18 cellular contexts compared by ENCODE assay signal in genomic region chr10:124100124-124100523, GRCh38. TPM values are rescaled to one million over a fixed set of nuclear protein-coding genes. Genes with fewer than 3 reads are reported as not detected.
DNase-seq lines count a peak whose midpoint lies in the region; ATAC-seq and TF ChIP-seq lines count a peak whose summit lies in the region.
"Had no signal": no experiment of that assay in that cellular context is flagged by ENCODE, and none has a peak within 500 bp of the region (broad histone marks: within the 10 kb centered on the region; RNA-seq: fewer than 3 reads in every experiment).

No MANE protein-coding gene starts in this region.

- no peak overlapping the region for H4K91ac ChIP-seq in trophoblast cell (ENCODE audit: low read depth, low read length)

- H2AK5ac ChIP-seq in trophoblast cell (ENCODE audit: low read length) = no peak overlapping the region

- H3K79me2 ChIP-seq in OCI-LY3 (ENCODE audit: low read length) (no peaks in the 10 kb centered on the region), osteoblast (ENCODE audit: insufficient read depth, low read length) (no peaks in the 10 kb centered on the region), trophoblast cell (ENCODE audit: control insufficient read depth, insufficient read depth, low read length, poor library complexity) (no peaks in the 10 kb centered on the region)

- H3K4me2 ChIP-seq in OCI-LY3 (ENCODE audit: low read length) (peak overlapping the region; percentile 75), osteoblast (ENCODE audit: insufficient read depth, low read length) (no peak overlapping the region), trophoblast cell (ENCODE audit: low read length) (no peak overlapping the region)
- H3K4me2 ChIP-seq: BLaER1, GM23338 had no signal

- H3K9ac ChIP-seq in OCI-LY3 (ENCODE audit: low read length) = no peak overlapping the region
- no peak overlapping the region for H3K9ac ChIP-seq in trophoblast cell (ENCODE audit: low read length)
- H3K9ac ChIP-seq: BLaER1 had no signal

- H3K9me3 Mint-ChIP-seq in naive B cell = peaks cover 3 to 15% (median 10%) of the 10 kb centered on the region in 7 donors

- H3K4me3 Mint-ChIP-seq in naive B cell = peak overlapping the region in 1 of 8 donors; percentile 56
- H3K4me3 Mint-ChIP-seq: CD4-positive, CD25-positive, alpha-beta regulatory T cell; CD8-positive, alpha-beta T cell; GM23338; H9 had no signal

- H3K27me3 ChIP-seq in OCI-LY3 (ENCODE audit: low read depth, low read length) (peaks cover 46% of the 10 kb centered on the region), osteoblast (ENCODE audit: insufficient read depth, low read length) (peaks cover 12% of the 10 kb centered on the region), trophoblast cell (ENCODE audit: insufficient read depth, low read length) (no peaks in the 10 kb centered on the region)
- H3K27me3 ChIP-seq: BLaER1 had no signal

- ATAC-seq in naive B cell (ENCODE audit: low read depth in 2 of 2) (no peak), HG03521 (IDR thresholded peaks at IDR 0.05; ENCODE audit: unreplicated experiment) (no peak)
- ATAC-seq: CD8-positive, alpha-beta T cell; GM12878; GM23338; HCT116 had no signal

- no peak overlapping the region for H2BK120ac ChIP-seq in trophoblast cell (ENCODE audit: insufficient read depth, low read length, poor library complexity)

- H2BK5ac ChIP-seq in trophoblast cell (ENCODE audit: low read depth, low read length, poor library complexity) = no peak overlapping the region

- TF ChIP-seq CTCF in OCI-LY3 (IDR thresholded peaks at IDR 0.05; ENCODE audit: low read depth, low read length) (no peak), osteoblast (IDR thresholded peaks at IDR 0.05; ENCODE audit: extremely low read depth, low read depth, low read length) (no peak)

- no peak overlapping the region for H3K23ac ChIP-seq in trophoblast cell (ENCODE audit: low read length)

- no peak overlapping the region for H3K18ac ChIP-seq in trophoblast cell (ENCODE audit: low read length)

- H3K4me3 ChIP-seq in OCI-LY3 (ENCODE audit: low read length) (0 out of 2 replicates have a peak overlapping the region, but pooled peaks have one; percentile 20), osteoblast (ENCODE audit: insufficient read depth, low read length) (no peak overlapping the region), trophoblast cell (ENCODE audit: low read depth, low read length) (no peak overlapping the region)
- H3K4me3 ChIP-seq: BLaER1, GM12878, GM23338 had no signal

- no peak overlapping the region for H4K12ac ChIP-seq in trophoblast cell (ENCODE audit: low read depth, low read length)

- H3K9me3 ChIP-seq in OCI-LY3 (ENCODE audit: insufficient read depth, low read length) (peaks cover 11% of the 10 kb centered on the region), osteoblast (ENCODE audit: low read depth, low read length) (peaks cover 9% of the 10 kb centered on the region), trophoblast cell (ENCODE audit: insufficient read depth, low read depth, low read length) (peaks cover under 1% of the 10 kb centered on the region)

- H4K20me1 ChIP-seq in OCI-LY3 (ENCODE audit: insufficient read depth, low read length) (no peaks in the 10 kb centered on the region; the same call in 1 of the 2 replicates), osteoblast (ENCODE audit: insufficient read depth, low read length) (no peaks in the 10 kb centered on the region)
- H4K20me1 ChIP-seq: BLaER1 had no signal

- no CpG with 5 or more reads among the region's 5 CpGs for WGBS in trophoblast cell (ENCODE audit: extremely low coverage, insufficient coverage, insufficient read length)

- H3K4me1 ChIP-seq in OCI-LY3 (ENCODE audit: low read length) (peaks cover 22% of the 10 kb centered on the region), osteoblast (ENCODE audit: insufficient read depth, low read length) (no peaks in the 10 kb centered on the region), trophoblast cell (ENCODE audit: control insufficient read depth in 1 of 2, insufficient read depth in 2 of 2, low read length in 2 of 2) (no peaks in the 10 kb centered on the region)

- H3K27ac ChIP-seq in OCI-LY3 (ENCODE audit: low read length) (peak overlapping the region; percentile 63), osteoblast (ENCODE audit: low read depth, low read length) (no peak overlapping the region), trophoblast cell (ENCODE audit: low read depth, low read length) (no peak overlapping the region)
- H3K27ac ChIP-seq: BLaER1, C4-2B had no signal

- H3K4ac ChIP-seq in trophoblast cell (ENCODE audit: low read depth, low read length) = no peak overlapping the region

- no peak for DNase-seq in naive B cell
- peak; percentile 49 for DNase-seq in osteoblast (ENCODE audit: insufficient read length, low spot score, missing footprints)
- no peak for DNase-seq in NCI-H345 treated with DMSO at 0.1 percent for 48 hours (lab: John Stamatoyannopoulos, UW; ENCODE audit: unreplicated experiment)
- no peak for DNase-seq in trophoblast cell
- DNase-seq: CD4-positive, CD25-positive, alpha-beta regulatory T cell; CD8-positive, alpha-beta T cell; DMS 273 treated with DMSO at 0.1 percent for 48 hours; DMS79; EL; GDM1; H9 had no signal

- H4K8ac ChIP-seq in trophoblast cell (ENCODE audit: low read depth, low read length) = no peak overlapping the region

- no peak overlapping the region for H3K14ac ChIP-seq in trophoblast cell (ENCODE audit: low read length)

- H2BK12ac ChIP-seq in trophoblast cell (ENCODE audit: low read length) = no peak overlapping the region

- peak overlapping the region in 4 of 6 donors; percentile 26 to 84 (median 56) for H3K27ac Mint-ChIP-seq in naive B cell
- H3K27ac Mint-ChIP-seq: CD4-positive, CD25-positive, alpha-beta regulatory T cell; CD8-positive, alpha-beta T cell; GM23338; H9 had no signal

- H3K36me3 Mint-ChIP-seq in naive B cell = peaks cover 0 to 8% of the 10 kb centered on the region in 2 donors
- H3K36me3 Mint-ChIP-seq: CD4-positive, CD25-positive, alpha-beta regulatory T cell; CD8-positive, alpha-beta T cell had no signal

- no peaks in the 10 kb centered on the region for H3K79me1 ChIP-seq in trophoblast cell (ENCODE audit: low read length)

- H3K36me3 ChIP-seq in OCI-LY3 (replicated peaks; ENCODE audit: low read depth, low read length) (peaks cover 8% of the 10 kb centered on the region), osteoblast (ENCODE audit: insufficient read depth, low read length) (no peaks in the 10 kb centered on the region), trophoblast cell (ENCODE audit: control insufficient read depth in 1 of 2, insufficient read depth in 2 of 2, low read length in 2 of 2) (no peaks in the 10 kb centered on the region)
- H3K36me3 ChIP-seq: BLaER1 had no signal

- peaks cover 27 to 49% (median 40%) of the 10 kb centered on the region in 3 donors for H3K4me1 Mint-ChIP-seq in naive B cell
- H3K4me1 Mint-ChIP-seq: CD4-positive, CD25-positive, alpha-beta regulatory T cell had no signal

- H3K27me3 Mint-ChIP-seq in naive B cell = no peaks in the 10 kb centered on the region

- H2AFZ ChIP-seq in OCI-LY3 (ENCODE audit: low read depth, low read length) (no peak overlapping the region), osteoblast (ENCODE audit: low read length) (no peak overlapping the region), trophoblast cell (ENCODE audit: insufficient read depth, low read length, poor library complexity) (no peak overlapping the region)
- H2AFZ ChIP-seq: GM23338 had no signal

RNA-seq across cellular contexts. Expression of gene CHST15, which starts 6.7 kb away (rescaled TPM):
- 10 to 100 TPM; 13.4 to 19.5 (median 17.0) TPM for polyA plus RNA-seq in naive B cell (ENCODE audit: low read depth in 6 of 6)
- 22.8 and 36.2 TPM in 2 replicates for total RNA-seq in osteoblast
- polyA plus RNA-seq in trophoblast cell (2013) = 2.6 TPM in 2 replicates
